Comparison of ENCODE assay signal across 2 cellular contexts in the genomic region with DNA sequence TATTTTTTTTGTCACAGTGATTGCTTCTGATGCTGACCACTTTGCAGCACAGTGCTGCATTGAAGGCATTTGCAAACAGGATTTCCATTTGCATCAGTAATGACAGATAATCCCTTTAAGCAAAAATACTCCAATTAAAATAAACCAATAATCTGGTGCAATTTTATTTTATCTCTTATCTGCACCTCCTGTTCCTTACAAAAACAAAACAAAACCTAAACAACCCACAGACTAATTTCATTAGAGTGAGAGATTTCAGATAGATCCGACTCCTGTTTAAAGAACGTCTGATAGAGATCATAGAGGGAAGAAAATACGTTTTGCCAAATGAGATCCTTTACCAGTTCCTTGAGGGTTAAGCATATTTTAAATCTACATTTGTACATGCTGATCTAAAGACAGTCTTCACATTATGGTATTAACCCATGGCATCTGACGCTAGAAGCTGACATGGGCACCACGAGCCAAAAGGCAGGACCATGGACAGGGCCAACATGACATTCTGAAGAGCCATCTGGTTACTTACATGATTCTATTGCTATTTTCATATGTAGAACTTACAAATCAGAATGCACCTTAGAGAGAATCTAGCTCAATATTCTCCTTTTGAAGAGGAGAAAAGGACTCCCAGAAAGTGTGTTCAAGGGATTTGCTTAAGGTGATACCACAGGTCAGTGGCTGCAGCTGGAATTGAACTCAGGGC.
A peak's percentile ranks its signal among the peaks of the same experiment; 100 is the strongest.
TF ChIP-seq lines count a peak whose summit lies in the region.

No MANE protein-coding gene starts in this region.

TF ChIP-seq in K562, 482 proteins besides CTCF, POLR2A, EP300 and RAD21 (continued from another document and continues in another):
- TF ChIP-seq, protein P1, sequence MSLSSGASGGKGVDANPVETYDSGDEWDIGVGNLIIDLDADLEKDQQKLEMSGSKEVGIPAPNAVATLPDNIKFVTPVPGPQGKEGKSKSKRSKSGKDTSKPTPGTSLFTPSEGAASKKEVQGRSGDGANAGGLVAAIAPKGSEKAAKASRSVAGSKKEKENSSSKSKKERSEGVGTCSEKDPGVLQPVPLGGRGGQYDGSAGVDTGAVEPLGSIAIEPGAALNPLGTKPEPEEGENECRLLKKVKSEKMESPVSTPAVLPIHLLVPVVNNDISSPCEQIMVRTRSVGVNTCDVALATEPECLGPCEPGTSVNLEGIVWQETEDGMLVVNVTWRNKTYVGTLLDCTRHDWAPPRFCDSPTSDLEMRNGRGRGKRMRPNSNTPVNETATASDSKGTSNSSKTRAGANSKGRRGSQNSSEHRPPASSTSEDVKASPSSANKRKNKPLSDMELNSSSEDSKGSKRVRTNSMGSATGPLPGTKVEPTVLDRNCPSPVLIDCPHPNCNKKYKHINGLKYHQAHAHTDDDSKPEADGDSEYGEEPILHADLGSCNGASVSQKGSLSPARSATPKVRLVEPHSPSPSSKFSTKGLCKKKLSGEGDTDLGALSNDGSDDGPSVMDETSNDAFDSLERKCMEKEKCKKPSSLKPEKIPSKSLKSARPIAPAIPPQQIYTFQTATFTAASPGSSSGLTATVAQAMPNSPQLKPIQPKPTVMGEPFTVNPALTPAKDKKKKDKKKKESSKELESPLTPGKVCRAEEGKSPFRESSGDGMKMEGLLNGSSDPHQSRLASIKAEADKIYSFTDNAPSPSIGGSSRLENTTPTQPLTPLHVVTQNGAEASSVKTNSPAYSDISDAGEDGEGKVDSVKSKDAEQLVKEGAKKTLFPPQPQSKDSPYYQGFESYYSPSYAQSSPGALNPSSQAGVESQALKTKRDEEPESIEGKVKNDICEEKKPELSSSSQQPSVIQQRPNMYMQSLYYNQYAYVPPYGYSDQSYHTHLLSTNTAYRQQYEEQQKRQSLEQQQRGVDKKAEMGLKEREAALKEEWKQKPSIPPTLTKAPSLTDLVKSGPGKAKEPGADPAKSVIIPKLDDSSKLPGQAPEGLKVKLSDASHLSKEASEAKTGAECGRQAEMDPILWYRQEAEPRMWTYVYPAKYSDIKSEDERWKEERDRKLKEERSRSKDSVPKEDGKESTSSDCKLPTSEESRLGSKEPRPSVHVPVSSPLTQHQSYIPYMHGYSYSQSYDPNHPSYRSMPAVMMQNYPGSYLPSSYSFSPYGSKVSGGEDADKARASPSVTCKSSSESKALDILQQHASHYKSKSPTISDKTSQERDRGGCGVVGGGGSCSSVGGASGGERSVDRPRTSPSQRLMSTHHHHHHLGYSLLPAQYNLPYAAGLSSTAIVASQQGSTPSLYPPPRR (CRISPR knock-in tag; IDR thresholded peaks at IDR 0.05; ENCODE audit: borderline replicate concordance), result no peak
- TF ChIP-seq, protein P2, sequence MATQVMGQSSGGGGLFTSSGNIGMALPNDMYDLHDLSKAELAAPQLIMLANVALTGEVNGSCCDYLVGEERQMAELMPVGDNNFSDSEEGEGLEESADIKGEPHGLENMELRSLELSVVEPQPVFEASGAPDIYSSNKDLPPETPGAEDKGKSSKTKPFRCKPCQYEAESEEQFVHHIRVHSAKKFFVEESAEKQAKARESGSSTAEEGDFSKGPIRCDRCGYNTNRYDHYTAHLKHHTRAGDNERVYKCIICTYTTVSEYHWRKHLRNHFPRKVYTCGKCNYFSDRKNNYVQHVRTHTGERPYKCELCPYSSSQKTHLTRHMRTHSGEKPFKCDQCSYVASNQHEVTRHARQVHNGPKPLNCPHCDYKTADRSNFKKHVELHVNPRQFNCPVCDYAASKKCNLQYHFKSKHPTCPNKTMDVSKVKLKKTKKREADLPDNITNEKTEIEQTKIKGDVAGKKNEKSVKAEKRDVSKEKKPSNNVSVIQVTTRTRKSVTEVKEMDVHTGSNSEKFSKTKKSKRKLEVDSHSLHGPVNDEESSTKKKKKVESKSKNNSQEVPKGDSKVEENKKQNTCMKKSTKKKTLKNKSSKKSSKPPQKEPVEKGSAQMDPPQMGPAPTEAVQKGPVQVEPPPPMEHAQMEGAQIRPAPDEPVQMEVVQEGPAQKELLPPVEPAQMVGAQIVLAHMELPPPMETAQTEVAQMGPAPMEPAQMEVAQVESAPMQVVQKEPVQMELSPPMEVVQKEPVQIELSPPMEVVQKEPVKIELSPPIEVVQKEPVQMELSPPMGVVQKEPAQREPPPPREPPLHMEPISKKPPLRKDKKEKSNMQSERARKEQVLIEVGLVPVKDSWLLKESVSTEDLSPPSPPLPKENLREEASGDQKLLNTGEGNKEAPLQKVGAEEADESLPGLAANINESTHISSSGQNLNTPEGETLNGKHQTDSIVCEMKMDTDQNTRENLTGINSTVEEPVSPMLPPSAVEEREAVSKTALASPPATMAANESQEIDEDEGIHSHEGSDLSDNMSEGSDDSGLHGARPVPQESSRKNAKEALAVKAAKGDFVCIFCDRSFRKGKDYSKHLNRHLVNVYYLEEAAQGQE (CRISPR knock-in tag; IDR thresholded peaks at IDR 0.05; ENCODE audit: low read depth), result peak; percentile 88
- no peak for TF ChIP-seq ZNF23 (CRISPR knock-in tag; IDR thresholded peaks at IDR 0.05)
- no peak for TF ChIP-seq NFIC (IDR thresholded peaks at IDR 0.05)
- TF ChIP-seq COPS2 (conservative IDR thresholded peaks at IDR 0.05), result no peak
- TF ChIP-seq, protein P3, sequence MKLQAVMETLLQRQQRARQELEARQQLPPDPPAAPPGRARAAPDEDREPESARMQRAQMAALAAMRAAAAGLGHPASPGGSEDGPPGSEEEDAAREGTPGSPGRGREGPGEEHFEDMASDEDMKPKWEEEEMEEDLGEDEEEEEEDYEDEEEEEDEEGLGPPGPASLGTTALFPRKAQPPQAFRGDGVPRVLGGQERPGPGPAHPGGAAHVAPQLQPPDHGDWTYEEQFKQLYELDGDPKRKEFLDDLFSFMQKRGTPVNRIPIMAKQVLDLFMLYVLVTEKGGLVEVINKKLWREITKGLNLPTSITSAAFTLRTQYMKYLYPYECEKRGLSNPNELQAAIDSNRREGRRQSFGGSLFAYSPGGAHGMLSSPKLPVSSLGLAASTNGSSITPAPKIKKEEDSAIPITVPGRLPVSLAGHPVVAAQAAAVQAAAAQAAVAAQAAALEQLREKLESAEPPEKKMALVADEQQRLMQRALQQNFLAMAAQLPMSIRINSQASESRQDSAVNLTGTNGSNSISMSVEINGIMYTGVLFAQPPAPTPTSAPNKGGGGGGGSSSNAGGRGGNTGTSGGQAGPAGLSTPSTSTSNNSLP (IDR thresholded peaks at IDR 0.05; ENCODE audit: borderline replicate concordance, low read depth, low read length), result no peak

TF ChIP-seq in liver, 16 proteins besides CTCF, POLR2A, EP300 and RAD21 (continued from another document):
- TF ChIP-seq, protein P2 (IDR thresholded peaks at IDR 0.05), result peak; percentile 98
- no peak for TF ChIP-seq HNF4A (conservative IDR thresholded peaks at IDR 0.05)
